In the genomic region with DNA sequence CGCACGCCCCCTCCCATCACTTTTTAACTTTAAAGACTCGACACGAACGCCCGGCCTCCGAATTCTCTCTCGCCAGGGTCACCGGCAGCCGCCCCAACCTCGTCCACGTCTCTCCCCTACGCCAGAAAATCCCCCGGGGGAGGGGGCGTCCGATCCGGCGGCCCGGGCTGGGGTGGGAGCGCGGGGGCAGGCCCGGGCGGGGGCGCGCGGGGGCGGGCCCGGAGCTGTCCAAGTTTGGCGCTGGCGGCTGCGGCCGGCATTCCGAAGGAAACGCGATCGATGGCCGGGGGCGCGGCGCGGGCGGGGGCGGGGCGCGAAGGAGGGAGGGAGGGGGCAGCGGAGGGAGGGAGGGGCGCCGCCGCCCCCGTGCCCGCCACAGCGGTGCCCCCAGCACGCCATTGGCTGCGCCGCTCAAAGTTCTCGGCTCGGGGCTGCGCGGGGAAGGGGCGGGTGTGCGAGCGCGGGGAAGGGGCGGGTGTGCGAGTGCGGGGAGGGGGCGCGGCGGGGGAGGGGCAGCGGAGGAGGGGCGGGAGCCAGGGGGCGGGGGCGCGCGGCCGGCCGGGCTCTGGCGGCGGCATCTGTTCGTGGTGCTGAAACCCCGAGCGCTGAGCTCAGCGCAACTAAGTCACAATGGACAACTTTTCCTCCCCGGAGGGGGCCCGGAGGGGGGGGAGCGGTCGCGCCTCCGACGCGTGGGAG, we compare ENCODE assay signal across 9 cellular contexts. TPM values are rescaled to one million over a fixed set of nuclear protein-coding genes. Genes with fewer than 3 reads are reported as not detected.
DNase-seq lines count a peak whose midpoint lies in the region; ATAC-seq and TF ChIP-seq lines count a peak whose summit lies in the region.
"Had no signal": no experiment of that assay in that cellular context is flagged by ENCODE, and none has a peak within 500 bp of the region (broad histone marks: within the 10 kb centered on the region; RNA-seq: fewer than 3 reads in every experiment).

No MANE protein-coding gene starts in this region.

- no peak overlapping the region for H3K4ac ChIP-seq in neuronal stem cell (ENCODE audit: low read length)

- no peak overlapping the region for H2AK5ac ChIP-seq in neuronal stem cell (ENCODE audit: low read depth, low read length)

- H3K27me3 Mint-ChIP-seq in CD14-positive monocyte (ENCODE audit: low read depth in 3 of 3): peaks cover 61 to 83% (median 72%) of the 10 kb centered on the region in 3 donors
- peaks cover 9% of the 10 kb centered on the region for H3K27me3 Mint-ChIP-seq in endothelial cell (ENCODE audit: unreplicated experiment)

- H3K27ac Mint-ChIP-seq in CD14-positive monocyte: no peak overlapping the region
- no peak overlapping the region for H3K27ac Mint-ChIP-seq in endothelial cell (ENCODE audit: unreplicated experiment)
- H3K27ac Mint-ChIP-seq: activated naive CD8-positive, alpha-beta T cell treated with anti-CD3 and anti-CD28 coated beads, Interleukin-2, amount 10 ng/mL, durations not matched to agents 7 days and 5 days had no signal

- no peak overlapping the region for H3K23ac ChIP-seq in neuronal stem cell (ENCODE audit: low read depth, low read length, poor library complexity)

- no peak overlapping the region for H3K14ac ChIP-seq in neuronal stem cell (ENCODE audit: low read length)

- peak overlapping the region; percentile 84 for H3K4me2 ChIP-seq in neuronal stem cell (ENCODE audit: insufficient read depth, low read length, poor library complexity, severe bottlenecking)

- H3K36me3 ChIP-seq in neuronal stem cell (replicated peaks in 1 of 2; ENCODE audit: control insufficient read depth in 2 of 2, insufficient read depth in 2 of 2, low read length in 2 of 2): peaks cover 13 to 32% of the 10 kb centered on the region in 2 donors

- peaks cover 0 to 9% (median 0%) of the 10 kb centered on the region in 3 experiments for H3K27me3 ChIP-seq in neuronal stem cell (ENCODE audit: control insufficient read depth in 3 of 3, insufficient read depth in 3 of 3, low read depth in 1 of 3, low read length in 3 of 3)

- H3K9me3 Mint-ChIP-seq in CD14-positive monocyte (peaks cover 0 to 17% (median 7%) of the 10 kb centered on the region in 7 donors), endothelial cell (ENCODE audit: unreplicated experiment) (no peaks in the 10 kb centered on the region)
- H3K9me3 Mint-ChIP-seq: activated naive CD8-positive, alpha-beta T cell treated with anti-CD3 and anti-CD28 coated beads, Interleukin-2, amount 10 ng/mL, durations not matched to agents 7 days and 5 days had no signal

- H2BK5ac ChIP-seq in neuronal stem cell (ENCODE audit: low read length): no peak overlapping the region

- H3K36me3 Mint-ChIP-seq in CD14-positive monocyte: peaks cover 0 to 3% of the 10 kb centered on the region in 2 donors
- H3K36me3 Mint-ChIP-seq in endothelial cell (ENCODE audit: low read depth, unreplicated experiment): peaks cover 7% of the 10 kb centered on the region
- H3K36me3 Mint-ChIP-seq: activated naive CD8-positive, alpha-beta T cell treated with anti-CD3 and anti-CD28 coated beads, Interleukin-2, amount 10 ng/mL, durations not matched to agents 7 days and 5 days had no signal

- no peak overlapping the region for H4K8ac ChIP-seq in neuronal stem cell (ENCODE audit: low read depth, low read length)

- H3K18ac ChIP-seq in neuronal stem cell (ENCODE audit: low read length): peak overlapping the region; percentile 86

- H3K9ac ChIP-seq in neuronal stem cell (ENCODE audit: low read depth, low read length, poor library complexity): peak overlapping the region; percentile 54

- no peak overlapping the region for H4K91ac ChIP-seq in neuronal stem cell (ENCODE audit: low read depth, low read length, poor library complexity)

- no peak for TF ChIP-seq CTCF in CD14-positive monocyte (IDR thresholded peaks at IDR 0.05)
- no peak for TF ChIP-seq CTCF in endothelial cell (IDR thresholded peaks at IDR 0.05; ENCODE audit: unreplicated experiment)

- peak overlapping the region; percentile 90 to 93 for H3K4me3 ChIP-seq in neuronal stem cell (ENCODE audit: low read length in 2 of 2)

- peaks cover 1 to 5% of the 10 kb centered on the region in 2 donors for H3K9me3 ChIP-seq in neuronal stem cell (replicated peaks in 1 of 2; ENCODE audit: control insufficient read depth in 2 of 2, insufficient read depth in 1 of 2, low read depth in 1 of 2, low read length in 2 of 2)

- H3K4me1 Mint-ChIP-seq in CD14-positive monocyte (peaks cover 10% of the 10 kb centered on the region), endothelial cell (ENCODE audit: unreplicated experiment) (peaks cover 18% of the 10 kb centered on the region)

- peak overlapping the region; percentile 52 to 77 for H3K4me3 Mint-ChIP-seq in CD14-positive monocyte
- H3K4me3 Mint-ChIP-seq in endothelial cell (ENCODE audit: unreplicated experiment): peak overlapping the region; percentile 86

- peaks cover 12% of the 10 kb centered on the region for H3K79me1 ChIP-seq in neuronal stem cell (ENCODE audit: low read depth, low read length)

- peak overlapping the region; percentile 75 for H3K27ac ChIP-seq in neuronal stem cell (replicated peaks; ENCODE audit: low read length)

- peak overlapping the region; percentile 83 for H2AFZ ChIP-seq in neuronal stem cell (ENCODE audit: low read length)

- intact Hi-C loops in CD14-positive monocyte (cut with micrococcal nuclease): no loop called here

- ATAC-seq in GM21723 (IDR thresholded peaks at IDR 0.05; ENCODE audit: unreplicated experiment) (no peak), HG03457 (IDR thresholded peaks at IDR 0.05; ENCODE audit: unreplicated experiment) (no peak), GM21737 (IDR thresholded peaks at IDR 0.05; ENCODE audit: unreplicated experiment) (no peak)

- no CpG with 5 or more reads among the region's 91 CpGs for WGBS in neuronal stem cell (ENCODE audit: extremely low coverage in 2 of 2, insufficient read length in 2 of 2, insufficient replicate concordance in 1 of 2), 2 donors

- H2BK120ac ChIP-seq in neuronal stem cell (ENCODE audit: low read depth, low read length): peak overlapping the region; percentile 35

- no peak overlapping the region for H2BK12ac ChIP-seq in neuronal stem cell (ENCODE audit: low read length)

- no peak overlapping the region for H2BK15ac ChIP-seq in neuronal stem cell (ENCODE audit: low read length)

- peaks cover 9 to 12% of the 10 kb centered on the region in 2 donors for H3K4me1 ChIP-seq in neuronal stem cell (ENCODE audit: control insufficient read depth in 2 of 2, insufficient read depth in 1 of 2, low read depth in 1 of 2, low read length in 2 of 2)

- DNase-seq in CD14-positive monocyte (ENCODE audit: low spot score) (no peak), NCI-H69 (lab: John Stamatoyannopoulos, UW) (peak; percentile 87), endothelial cell (ENCODE audit: low spot score) (peak; percentile 85), neuronal stem cell (ENCODE audit: low spot score) (peak; percentile 86)
- DNase-seq in stimulated activated naive CD4-positive, alpha-beta T cell treated with Interleukin-2 at 50 U/mL for 16 hours (lab: John Stamatoyannopoulos, UW): no peak

RNA-seq across cellular contexts. Expression of a gene that starts 2.4 kb away (rescaled TPM):
- polyA plus RNA-seq in CD14-positive monocyte: not detected
- total RNA-seq in endothelial cell (ENCODE audit: unreplicated experiment): 4.6 TPM
- 17.7 TPM for polyA plus RNA-seq in neuronal stem cell (2013, experiment 1 of 2)
- 21.4 TPM for polyA plus RNA-seq in neuronal stem cell (2013, experiment 2 of 2)
- total RNA-seq: activated naive CD8-positive, alpha-beta T cell treated with anti-CD3 and anti-CD28 coated beads, Interleukin-2, amount 10 ng/mL, durations not matched to agents 7 days and 5 days had no signal

Comparison
In these comparisons a context has a peak if more than half of its experiments do, and no peak if none do; other contexts are left out.
1. DNase-seq: peak in NCI-H69 (single experiment), endothelial cell (single experiment) and neuronal stem cell (single experiment); none in CD14-positive monocyte (single experiment) and stimulated activated naive CD4-positive, alpha-beta T cell treated with Interleukin-2 at 50 U/mL for 16 hours (single experiment).